Comparison of ENCODE assay signal across 12 cellular contexts in genomic region chr2:117763806-117764205, GRCh38.
"Had no signal": no experiment of that assay in that cellular context is flagged by ENCODE, and none has a peak within 500 bp of the region (broad histone marks: within the 10 kb centered on the region; RNA-seq: fewer than 3 reads in every experiment).

No MANE protein-coding gene starts in this region.

- H3K9me3 ChIP-seq: adrenal gland, testis had no signal

- H3K4me1 ChIP-seq: adrenal gland, left ventricle myocardium inferior, testis had no signal

- DNase-seq: activated CD4-positive, alpha-beta T cell treated with anti-CD3 and anti-CD28 coated beads, Interleukin-2, amount 50 U/mL, for 1 hour; activated naive CD4-positive, alpha-beta T cell treated with anti-CD3 and anti-CD28 coated beads, Interleukin-2, amount 10 ng/mL, durations not matched to agents 7 days and 5 days; adrenal gland; cortex of kidney; effector CD8-positive, alpha-beta T cell; left ventricle myocardium inferior; mesenchymal stem cell; stimulated activated CD4-positive, alpha-beta T cell treated with anti-CD3 and anti-CD28 coated beads, Interleukin-15, amount 100 ng/mL, for 24 hours; stimulated activated CD4-positive, alpha-beta T cell treated with anti-CD3 and anti-CD28 coated beads, Interleukin-4, amount 100 ng/mL, for 4 hours; stimulated activated naive CD8-positive, alpha-beta T cell treated with anti-CD3 and anti-CD28 coated beads, Interleukin-15, amount 100 ng/mL, for 72 hours; T-helper 2 cell; testis had no signal

- H3K27me3 ChIP-seq: adrenal gland, testis had no signal

- H3K4me3 ChIP-seq: adrenal gland, left ventricle myocardium inferior, testis had no signal

- ATAC-seq: stimulated activated naive CD8-positive, alpha-beta T cell treated with anti-CD3 and anti-CD28 coated beads, Interleukin-15, amount 100 ng/mL, for 72 hours had no signal

- H3K36me3 ChIP-seq: adrenal gland, left ventricle myocardium inferior had no signal

- H3K27ac ChIP-seq: adrenal gland, left ventricle myocardium inferior, testis had no signal
